In the genomic region with DNA sequence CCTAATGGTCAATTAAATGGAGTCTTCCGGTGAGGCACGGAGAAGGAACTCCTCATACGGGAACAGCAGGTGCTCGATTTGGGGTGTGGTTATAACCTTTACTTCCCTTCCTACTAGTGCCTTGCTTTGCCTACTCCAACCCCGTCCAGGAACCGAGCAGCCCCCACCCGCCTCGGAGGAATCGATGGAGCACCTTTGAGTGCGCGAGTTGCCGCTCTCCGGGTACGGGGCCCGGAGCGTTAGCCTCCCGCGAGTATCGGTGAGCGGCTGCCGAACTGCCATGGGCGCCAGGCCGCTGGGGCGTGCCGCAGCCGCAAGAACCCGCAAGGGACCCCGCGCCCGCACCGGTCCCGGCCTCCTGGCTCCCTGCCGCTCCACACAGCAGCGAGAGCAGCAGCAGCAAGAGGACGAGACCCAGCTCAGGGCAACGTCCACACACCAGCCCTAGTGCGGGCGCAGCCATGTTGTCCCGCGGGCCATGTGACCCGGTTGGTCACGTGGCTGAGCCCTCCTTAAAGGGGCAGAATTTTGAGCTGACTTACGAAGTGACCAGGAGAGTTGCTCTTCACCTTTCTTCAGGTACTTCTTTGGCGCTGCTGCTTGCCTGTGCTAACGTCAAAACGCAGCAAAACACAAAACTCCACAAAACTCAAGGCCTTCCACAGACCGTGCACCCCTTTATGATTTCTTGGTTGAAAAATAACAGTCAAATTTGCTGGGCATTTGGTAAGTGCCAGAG, we compare ENCODE assay signal across 8 cellular contexts. TPM values are rescaled to one million over a fixed set of nuclear protein-coding genes. Genes with fewer than 3 reads are reported as not detected.
DNase-seq lines count a peak whose midpoint lies in the region; ATAC-seq and TF ChIP-seq lines count a peak whose summit lies in the region.

A gene (minus strand): TSS at position 487 of the 739 bp plus-strand sequence. CDS start 24 bp downstream, at position 463.

- H3K9me3 ChIP-seq in iPS-18c (ENCODE audit: control insufficient read depth, insufficient read depth, low read length) (no peaks in the 10 kb centered on the region), skeletal muscle satellite cell (replicated peaks; ENCODE audit: low read length) (no peaks in the 10 kb centered on the region)

- H3K4me3 ChIP-seq in iPS-18c (ENCODE audit: insufficient read depth, low read depth, low read length) (peak within 1 kb of the TSS; percentile 59), skeletal muscle satellite cell (ENCODE audit: low read length) (peak within 1 kb of the TSS; percentile 90)

- peak within 1 kb of the TSS; percentile 82 for H3K27ac ChIP-seq in VCaP

- in situ Hi-C loops in T47D (cut with HindIII; ENCODE audit: low pct_unique_long_range_greater_than_20kb, low sequenced_read_pairs), result no loop called here

- H3K4me2 ChIP-seq in skeletal muscle satellite cell (ENCODE audit: low read length), result peak within 1 kb of the TSS; percentile 90

- no peaks in the 10 kb centered on the region for H3K36me3 ChIP-seq in skeletal muscle satellite cell (ENCODE audit: insufficient read depth, low read length)

- no peak for TF ChIP-seq CTCF in VCaP (conservative IDR thresholded peaks at IDR 0.05)

- H3K27me3 ChIP-seq in skeletal muscle satellite cell (ENCODE audit: control insufficient read depth, insufficient read depth, low read length), result peaks cover 18% of the 10 kb centered on the region

- peak within 1 kb of the TSS; percentile 86 for H3K9ac ChIP-seq in skeletal muscle satellite cell (ENCODE audit: low read depth, low read length)

- peaks cover 5% of the 10 kb centered on the region for H3K4me1 ChIP-seq in skeletal muscle satellite cell (ENCODE audit: control insufficient read depth, insufficient read depth, low read length)

- DNase-seq in NCI-H2081 (lab: John Stamatoyannopoulos, UW) (peak; percentile 43 to 72), NCI-H2081 treated with DMSO at 0.1 percent for 48 hours (lab: John Stamatoyannopoulos, UW) (no peak), NCI-H187 treated with DMSO at 0.1 percent for 48 hours (lab: John Stamatoyannopoulos, UW) (peak; percentile 4), T47D (ENCODE audit: low read depth in 1 of 2, low spot score in 1 of 2) (peak; percentile 82 to 88)

- peak; percentile 99 for ATAC-seq in HG02870 (IDR thresholded peaks at IDR 0.05; ENCODE audit: unreplicated experiment)

RNA-seq across cellular contexts. Expression of the gene that starts here (rescaled TPM):
- 40.1 and 41.9 TPM in 2 replicates for total RNA-seq in skeletal muscle satellite cell (2012; rRNA removed)
